In genomic region chr1:998905-999796, GRCh38 we compare ENCODE assay signal across 8 cellular contexts. TPM values are rescaled to one million over a fixed set of nuclear protein-coding genes. Genes with fewer than 3 reads are reported as not detected.
DNase-seq lines count a peak whose midpoint lies in the region; ATAC-seq and TF ChIP-seq lines count a peak whose summit lies in the region.

No MANE protein-coding gene starts in this region.

- H3K4me1 ChIP-seq in DND-41 (ENCODE audit: insufficient read depth, low read length) (peaks cover 8% of the 10 kb centered on the region; the same call in 1 of the 2 replicates), mesodermal cell (ENCODE audit: control insufficient read depth, insufficient read depth, low read length, poor library complexity, severe bottlenecking) (peaks cover 22% of the 10 kb centered on the region)

- H3K9ac ChIP-seq in DND-41 (ENCODE audit: low read depth, low read length): no peak overlapping the region

- no peaks in the 10 kb centered on the region for H3K9me3 ChIP-seq in DND-41 (ENCODE audit: insufficient read depth, low read length, severe bottlenecking)
- no peaks in the 10 kb centered on the region for H3K9me3 ChIP-seq in mesodermal cell (ENCODE audit: control insufficient read depth, low read length)

- H3K27ac ChIP-seq in DND-41 (ENCODE audit: low read length) (no peak overlapping the region), dorsolateral prefrontal cortex (peak overlapping the region in 49 of 59 donors; percentile 32 to 98 (median 83)), mesodermal cell (ENCODE audit: low read depth, low read length, severe bottlenecking) (peak overlapping the region; percentile 99)

- no peak for TF ChIP-seq POLR2A in erythroblast (IDR thresholded peaks at IDR 0.05; ENCODE audit: low read length)

- no peak overlapping the region for H3K4me3 ChIP-seq in DND-41 (ENCODE audit: low read depth in 1 of 2, low read length in 2 of 2)
- peak overlapping the region; percentile 34 to 80 (median 65) for H3K4me3 ChIP-seq in dorsolateral prefrontal cortex
- H3K4me3 ChIP-seq in mesodermal cell (ENCODE audit: extremely low read depth, insufficient read depth, low read length, poor library complexity, severe bottlenecking): peak overlapping the region; percentile 68

- H3K4me2 ChIP-seq in DND-41 (ENCODE audit: insufficient read depth, low read length): peak overlapping the region; percentile 42

- intact Hi-C loops in dorsolateral prefrontal cortex (cut with DNase I): no loop called here

- TF ChIP-seq CTCF in DND-41 (IDR thresholded peaks at IDR 0.05; ENCODE audit: borderline replicate concordance, extremely low read depth, low read length, poor library complexity, severe bottlenecking): no peak
- TF ChIP-seq CTCF in dorsolateral prefrontal cortex (IDR thresholded peaks at IDR 0.05 in 54 of 56, conservative IDR thresholded peaks at IDR 0.05 in 2 of 56; ENCODE audit: low read depth in 1 of 56, partially characterized antibody in 56 of 56): no peak

- H2AFZ ChIP-seq in DND-41 (ENCODE audit: low read depth, low read length): no peak overlapping the region

- H3K36me3 ChIP-seq in DND-41 (ENCODE audit: insufficient read depth, low read length) (no peaks in the 10 kb centered on the region), mesodermal cell (ENCODE audit: control insufficient read depth, insufficient read depth, low read length) (no peaks in the 10 kb centered on the region)

- DNase-seq in DND-41: no peak
- DNase-seq in NCI-H2171 treated with DMSO at 0.1 percent for 48 hours (lab: John Stamatoyannopoulos, UW): peak; percentile 57
- DNase-seq in dorsolateral prefrontal cortex: peak in 1 of 10 donors; percentile 39
- no peak for DNase-seq in erythroblast (lab: John Stamatoyannopoulos, UW)
- DNase-seq in HPDE6-E6E7 (ENCODE audit: extremely low spot score): no peak
- DNase-seq in NCI-H345 (lab: John Stamatoyannopoulos, UW): no peak
- no peak for DNase-seq in NCI-H2107 (lab: John Stamatoyannopoulos, UW)

- H4K20me1 ChIP-seq in DND-41 (ENCODE audit: insufficient read depth, low read length): peaks cover 16% of the 10 kb centered on the region

- ATAC-seq in DND-41 (ENCODE audit: insufficient read depth, low read depth): peak; percentile 24; the same call in 2 of the 3 replicates

- H3K27me3 ChIP-seq in DND-41 (ENCODE audit: insufficient read depth, low read length, poor library complexity) (peaks cover 46% of the 10 kb centered on the region), dorsolateral prefrontal cortex (peaks cover 0 to 53% (median 16%) of the 10 kb centered on the region in 45 donors)

- H3K79me2 ChIP-seq in DND-41 (ENCODE audit: insufficient read depth, low read length): no peaks in the 10 kb centered on the region

- 1 to 3% methylated on average over 85 to 90 of the region's 99 CpGs for WGBS in mesodermal cell (ENCODE audit: insufficient coverage in 2 of 2), 2 experiments

RNA-seq across cellular contexts. Expression of gene HES4, which starts 0.7 kb away (rescaled TPM):
- 10 to 100 TPM in 119 of 120 experiments, 1 to 10 TPM in 1; 8.9 to 60.0 (median 25.0) TPM for total RNA-seq in dorsolateral prefrontal cortex
- 59.5 TPM for polyA plus RNA-seq in mesodermal cell (2013, experiment 1 of 2)
- 35.5 TPM for polyA plus RNA-seq in mesodermal cell (2013, experiment 2 of 2)

RNA-seq across cellular contexts. Expression of gene ISG15, which starts 14.1 kb away (rescaled TPM):
- 100 to 1,000 TPM in 3 of 120 experiments, 10 to 100 TPM in 113, 1 to 10 TPM in 4; 6.0 to 422 (median 18.9) TPM for total RNA-seq in dorsolateral prefrontal cortex
- 53.2 TPM for polyA plus RNA-seq in mesodermal cell (2013, experiment 1 of 2)
- polyA plus RNA-seq in mesodermal cell (2013, experiment 2 of 2): 44.4 TPM

RNA-seq across cellular contexts. Expression of gene PERM1, which starts 17.3 kb away (rescaled TPM):
- 1 to 10 TPM in 6 of 120 experiments, under 1 TPM in 63, not detected in 51; 0.13 to 1.8 (median 0.43) TPM for total RNA-seq in dorsolateral prefrontal cortex
- not detected for polyA plus RNA-seq in mesodermal cell (2013, experiment 1 of 2)
- not detected for polyA plus RNA-seq in mesodermal cell (2013, experiment 2 of 2)

RNA-seq across cellular contexts. Expression of gene AGRN, which starts 20.8 kb away (rescaled TPM):
- 100 to 1,000 TPM in 70 of 120 experiments, 10 to 100 TPM in 50; 67.4 to 194 (median 105) TPM for total RNA-seq in dorsolateral prefrontal cortex
- polyA plus RNA-seq in mesodermal cell (2013, experiment 1 of 2): 116 TPM
- polyA plus RNA-seq in mesodermal cell (2013, experiment 2 of 2): 88.7 TPM

RNA-seq across cellular contexts. Expression of gene PLEKHN1, which starts 32.9 kb away (rescaled TPM):
- under 1 TPM in 3 of 120 experiments, not detected in 117; 0.36 to 0.58 (median 0.43) TPM for total RNA-seq in dorsolateral prefrontal cortex
- 1.1 TPM for polyA plus RNA-seq in mesodermal cell (2013, experiment 1 of 2)
- 0.46 TPM for polyA plus RNA-seq in mesodermal cell (2013, experiment 2 of 2)

Comparison
In these comparisons a context has a peak if more than half of its experiments do, and no peak if none do; other contexts are left out.
1. H3K4me3 ChIP-seq: peak in dorsolateral prefrontal cortex (59 of 59) and mesodermal cell (single experiment); none in DND-41 (0 of 2).